19 cellular contexts compared by ENCODE assay signal in genomic region chr18:79609841-79610281, GRCh38.
"Had no signal": no experiment of that assay in that cellular context is flagged by ENCODE, and none has a peak within 500 bp of the region (broad histone marks: within the 10 kb centered on the region; RNA-seq: fewer than 3 reads in every experiment).

No MANE protein-coding gene starts in this region.

- H3K9me3 Mint-ChIP-seq: activated naive CD4-positive, alpha-beta T cell treated with anti-CD3 and anti-CD28 coated beads, Interleukin-2, amount 50 U/mL, for 24 hours; activated T-cell treated with anti-CD3 and anti-CD28 coated beads, Interleukin-2, amount 50 U/mL, for 24 hours; central memory CD8-positive, alpha-beta T cell; nephron; stimulated activated naive B cell treated with anti-CD40 and anti-IgM and Interleukin-4, amounts not matched to agents 10 μg/mL and 1 μg/mL and 100 μg/mL, for 72 hours had no signal

- H3K27me3 ChIP-seq: foreskin keratinocyte had no signal

- H3K4me3 ChIP-seq: psoas muscle, tibial artery had no signal

- H3K36me3 ChIP-seq: tibial artery had no signal

- H3K4me1 Mint-ChIP-seq: activated naive CD4-positive, alpha-beta T cell treated with anti-CD3 and anti-CD28 coated beads, Interleukin-2, amount 50 U/mL, for 24 hours; central memory CD8-positive, alpha-beta T cell; stimulated activated naive B cell treated with anti-CD40 and anti-IgM and Interleukin-4, amounts not matched to agents 10 μg/mL and 1 μg/mL and 100 μg/mL, for 72 hours had no signal

- DNase-seq: activated CD4-positive, alpha-beta T cell treated with anti-CD3 and anti-CD28 coated beads for 1 hour; activated CD4-positive, alpha-beta T cell treated with anti-CD3 and anti-CD28 coated beads, Interleukin-2, amount 50 U/mL, for 48 hours; activated T-cell treated with anti-CD3 and anti-CD28 coated beads, Interleukin-2, amount 50 U/mL, for 24 hours; amniotic stem cell; effector memory CD4-positive, alpha-beta T cell; foreskin keratinocyte; mammary epithelial cell; occipital lobe; stimulated activated CD4-positive, alpha-beta T cell treated with anti-CD3 and anti-CD28 coated beads, Interleukin-2, amount 100 ng/mL, for 48 hours; stimulated activated naive B cell treated with anti-CD40 and anti-IgM and Interleukin-4, amounts not matched to agents 10 μg/mL and 1 μg/mL and 100 μg/mL, for 72 hours; T-helper 1 cell; T1000 had no signal

- H3K4me1 ChIP-seq: psoas muscle had no signal

- H3K4me3 Mint-ChIP-seq: activated naive CD4-positive, alpha-beta T cell treated with anti-CD3 and anti-CD28 coated beads, Interleukin-2, amount 50 U/mL, for 24 hours; activated T-cell treated with anti-CD3 and anti-CD28 coated beads, Interleukin-2, amount 50 U/mL, for 24 hours; brain; central memory CD8-positive, alpha-beta T cell; nephron; stimulated activated naive B cell treated with anti-CD40 and anti-IgM and Interleukin-4, amounts not matched to agents 10 μg/mL and 1 μg/mL and 100 μg/mL, for 72 hours had no signal

- H3K27me3 Mint-ChIP-seq: brain; central memory CD8-positive, alpha-beta T cell had no signal

- H3K27ac ChIP-seq: psoas muscle, tibial artery had no signal

- H3K27ac Mint-ChIP-seq: activated naive CD4-positive, alpha-beta T cell treated with anti-CD3 and anti-CD28 coated beads, Interleukin-2, amount 50 U/mL, for 24 hours; activated T-cell treated with anti-CD3 and anti-CD28 coated beads, Interleukin-2, amount 50 U/mL, for 24 hours; brain; stimulated activated naive B cell treated with anti-CD40 and anti-IgM and Interleukin-4, amounts not matched to agents 10 μg/mL and 1 μg/mL and 100 μg/mL, for 72 hours had no signal

- H3K36me3 Mint-ChIP-seq: activated naive CD4-positive, alpha-beta T cell treated with anti-CD3 and anti-CD28 coated beads, Interleukin-2, amount 50 U/mL, for 24 hours; brain; stimulated activated naive B cell treated with anti-CD40 and anti-IgM and Interleukin-4, amounts not matched to agents 10 μg/mL and 1 μg/mL and 100 μg/mL, for 72 hours had no signal

- H3K9me3 ChIP-seq: psoas muscle, tibial artery had no signal

- ATAC-seq: SK-N-SH treated with all-trans-retinoic acid at 6 μM for 48 hours; stimulated activated naive B cell treated with anti-CD40 and anti-IgM and Interleukin-4, amounts not matched to agents 10 μg/mL and 1 μg/mL and 100 μg/mL, for 72 hours had no signal
